1 cellular context compared by ENCODE assay signal in the genomic region with DNA sequence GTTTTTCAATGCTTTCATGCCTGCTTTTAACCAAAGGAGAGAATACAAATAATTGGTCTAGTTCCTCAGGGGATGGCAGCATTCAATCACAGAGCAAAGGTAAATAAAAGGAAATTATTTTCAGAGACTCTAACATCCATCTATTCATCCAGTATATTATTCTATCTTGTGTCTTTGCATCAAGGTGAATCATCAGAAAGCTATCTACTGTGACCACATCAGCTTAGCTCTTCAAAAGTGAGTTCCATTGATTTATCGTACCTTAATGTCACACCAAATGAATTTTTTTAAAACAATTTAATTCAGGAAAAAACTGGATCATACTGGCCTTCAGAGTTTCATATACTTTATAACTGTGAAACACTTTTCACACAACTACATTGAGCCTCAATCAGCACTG.
TF ChIP-seq lines count a peak whose summit lies in the region.

No MANE protein-coding gene starts in this region.

TF ChIP-seq in HepG2, 621 proteins besides CTCF, POLR2A, EP300 and RAD21 (continued from another document):
- TF ChIP-seq, protein P1, sequence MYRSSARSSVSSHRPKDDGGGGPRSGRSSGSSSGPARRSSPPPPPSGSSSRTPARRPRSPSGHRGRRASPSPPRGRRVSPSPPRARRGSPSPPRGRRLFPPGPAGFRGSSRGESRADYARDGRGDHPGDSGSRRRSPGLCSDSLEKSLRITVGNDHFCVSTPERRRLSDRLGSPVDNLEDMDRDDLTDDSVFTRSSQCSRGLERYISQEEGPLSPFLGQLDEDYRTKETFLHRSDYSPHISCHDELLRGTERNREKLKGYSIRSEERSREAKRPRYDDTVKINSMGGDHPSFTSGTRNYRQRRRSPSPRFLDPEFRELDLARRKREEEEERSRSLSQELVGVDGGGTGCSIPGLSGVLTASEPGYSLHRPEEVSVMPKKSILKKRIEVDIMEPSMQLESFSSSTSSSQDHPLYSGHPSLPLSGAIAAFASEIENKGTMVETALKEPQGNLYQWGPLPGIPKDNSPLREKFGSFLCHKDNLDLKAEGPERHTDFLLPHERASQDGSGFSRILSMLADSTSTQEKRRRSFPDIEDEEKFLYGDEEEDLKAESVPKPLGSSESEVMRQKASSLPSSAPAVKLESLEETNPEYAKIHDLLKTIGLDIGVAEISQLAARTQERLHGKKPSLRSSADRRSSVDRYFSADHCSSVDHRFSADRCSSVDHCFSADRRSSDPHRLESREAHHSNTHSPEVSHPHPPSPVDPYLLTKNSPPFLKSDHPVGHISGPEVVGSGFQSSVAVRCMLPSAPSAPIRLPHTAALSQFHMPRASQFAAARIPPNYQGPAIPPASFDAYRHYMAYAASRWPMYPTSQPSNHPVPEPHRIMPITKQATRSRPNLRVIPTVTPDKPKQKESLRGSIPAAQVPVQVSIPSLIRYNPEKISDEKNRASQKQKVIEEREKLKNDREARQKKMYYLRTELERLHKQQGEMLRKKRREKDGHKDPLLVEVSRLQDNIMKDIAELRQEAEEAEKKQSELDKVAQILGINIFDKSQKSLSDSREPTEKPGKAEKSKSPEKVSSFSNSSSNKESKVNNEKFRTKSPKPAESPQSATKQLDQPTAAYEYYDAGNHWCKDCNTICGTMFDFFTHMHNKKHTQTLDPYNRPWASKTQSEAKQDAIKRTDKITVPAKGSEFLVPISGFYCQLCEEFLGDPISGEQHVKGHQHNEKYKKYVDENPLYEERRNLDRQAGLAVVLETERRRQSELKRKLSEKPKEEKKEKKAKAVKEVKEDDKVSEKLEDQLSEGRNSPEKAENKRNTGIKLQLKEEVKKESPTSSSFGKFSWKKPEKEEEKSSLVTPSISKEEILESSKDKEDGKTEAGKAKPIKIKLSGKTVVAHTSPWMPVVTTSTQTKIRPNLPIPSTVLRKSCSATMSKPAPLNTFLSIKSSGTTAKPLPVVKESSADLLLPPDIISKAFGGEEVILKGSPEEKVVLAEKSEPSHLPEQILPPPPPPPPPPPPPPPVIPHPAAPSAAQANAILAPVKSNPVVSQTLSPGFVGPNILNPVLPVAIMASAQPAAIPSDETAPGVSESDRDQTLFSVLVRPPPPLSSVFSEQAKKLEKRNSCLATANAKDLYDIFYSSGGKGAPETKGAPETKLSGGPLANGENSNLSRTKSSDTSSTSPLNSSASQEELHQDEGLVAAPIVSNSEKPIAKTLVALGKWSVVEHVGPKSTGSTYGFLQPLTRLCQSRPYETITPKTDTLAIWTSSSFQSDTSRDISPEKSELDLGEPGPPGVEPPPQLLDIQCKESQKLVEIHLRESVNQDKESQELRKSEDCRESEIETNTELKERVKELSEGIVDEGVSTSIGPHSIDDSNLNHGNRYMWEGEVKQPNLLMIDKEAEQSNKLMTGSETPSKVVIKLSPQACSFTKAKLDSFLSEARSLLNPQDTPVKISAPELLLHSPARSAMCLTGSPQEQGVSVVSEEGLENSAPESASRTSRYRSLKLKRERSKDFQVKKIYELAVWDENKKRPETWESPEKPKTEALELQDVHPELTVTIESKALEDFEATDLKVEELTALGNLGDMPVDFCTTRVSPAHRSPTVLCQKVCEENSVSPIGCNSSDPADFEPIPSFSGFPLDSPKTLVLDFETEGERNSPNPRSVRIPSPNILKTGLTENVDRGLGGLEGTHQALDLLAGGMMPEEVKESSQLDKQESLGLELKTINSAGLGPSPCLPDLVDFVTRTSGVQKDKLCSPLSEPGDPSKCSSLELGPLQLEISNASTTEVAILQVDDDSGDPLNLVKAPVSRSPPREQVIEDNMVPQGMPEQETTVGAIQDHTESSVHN (CRISPR knock-in tag; IDR thresholded peaks at IDR 0.05) = no peak
- TF ChIP-seq ZNF747 (CRISPR knock-in tag; IDR thresholded peaks at IDR 0.05; ENCODE audit: borderline replicate concordance) (no peak), U2AF2 (IDR thresholded peaks at IDR 0.05; ENCODE audit: low read depth, low read length) (no peak)
- TF ChIP-seq, protein P2, sequence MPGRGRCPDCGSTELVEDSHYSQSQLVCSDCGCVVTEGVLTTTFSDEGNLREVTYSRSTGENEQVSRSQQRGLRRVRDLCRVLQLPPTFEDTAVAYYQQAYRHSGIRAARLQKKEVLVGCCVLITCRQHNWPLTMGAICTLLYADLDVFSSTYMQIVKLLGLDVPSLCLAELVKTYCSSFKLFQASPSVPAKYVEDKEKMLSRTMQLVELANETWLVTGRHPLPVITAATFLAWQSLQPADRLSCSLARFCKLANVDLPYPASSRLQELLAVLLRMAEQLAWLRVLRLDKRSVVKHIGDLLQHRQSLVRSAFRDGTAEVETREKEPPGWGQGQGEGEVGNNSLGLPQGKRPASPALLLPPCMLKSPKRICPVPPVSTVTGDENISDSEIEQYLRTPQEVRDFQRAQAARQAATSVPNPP (CRISPR knock-in tag; IDR thresholded peaks at IDR 0.05) = no peak
